ENCODE assay signal across 8 cellular contexts in the genomic region with DNA sequence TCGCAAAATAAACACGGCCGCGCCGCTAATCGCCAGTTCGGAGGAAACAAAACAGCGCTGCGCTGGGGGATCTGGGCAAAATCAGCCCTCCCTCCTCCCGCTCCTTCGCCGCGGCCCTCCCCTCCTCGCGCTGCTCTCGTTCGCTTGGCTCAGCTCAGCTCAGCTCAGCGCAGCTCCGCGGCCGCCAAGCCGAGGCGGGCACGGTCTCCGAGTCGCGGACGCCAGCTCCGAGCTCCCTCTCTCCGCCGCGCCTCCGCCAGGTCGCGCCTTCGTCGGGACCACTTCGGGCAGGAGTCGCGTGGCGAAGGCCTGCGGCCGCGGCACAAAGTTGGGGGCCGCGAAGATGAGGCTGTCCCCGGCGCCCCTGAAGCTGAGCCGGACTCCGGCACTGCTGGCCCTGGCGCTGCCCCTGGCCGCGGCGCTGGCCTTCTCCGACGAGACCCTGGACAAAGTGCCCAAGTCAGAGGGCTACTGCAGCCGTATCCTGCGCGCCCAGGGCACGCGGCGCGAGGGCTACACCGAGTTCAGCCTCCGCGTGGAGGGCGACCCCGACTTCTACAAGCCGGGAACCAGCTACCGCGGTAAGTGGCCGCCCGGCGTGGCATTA. TPM values are rescaled to one million over a fixed set of nuclear protein-coding genes. Genes with fewer than 3 reads are reported as not detected.
DNase-seq lines count a peak whose midpoint lies in the region; ATAC-seq and TF ChIP-seq lines count a peak whose summit lies in the region.

Gene SPON1 (plus strand): TSS at position 162 of the 607 bp plus-strand sequence. CDS start 182 bp downstream, at position 344.

- TF ChIP-seq POLR2A in IMR-90 (IDR thresholded peaks at IDR 0.05; ENCODE audit: low read depth, low read length) (no peak), esophagus squamous epithelium (IDR thresholded peaks at IDR 0.05) (peak in 1 of 4 donors; percentile 27), tibial nerve (IDR thresholded peaks at IDR 0.05) (no peak)

- H2BK5ac ChIP-seq in IMR-90 (ENCODE audit: low read depth, low read length, poor library complexity, severe bottlenecking): no peak within 1 kb of the TSS

- no peaks in the 10 kb centered on the region for H3K36me3 Mint-ChIP-seq in nephron (ENCODE audit: low read depth)

- no peaks in the 10 kb centered on the region for H4K20me1 ChIP-seq in IMR-90 (ENCODE audit: insufficient read depth, low read length)

- H3K36me3 ChIP-seq in IMR-90 (ENCODE audit: control insufficient read depth, insufficient read depth, low read length): no peaks in the 10 kb centered on the region
- no peaks in the 10 kb centered on the region for H3K36me3 ChIP-seq in esophagus squamous epithelium
- no peaks in the 10 kb centered on the region for H3K36me3 ChIP-seq in tibial nerve

- no peak within 1 kb of the TSS for H2BK120ac ChIP-seq in IMR-90 (ENCODE audit: low read depth, low read length)

- peak within 1 kb of the TSS; percentile 74 for H2AFZ ChIP-seq in IMR-90 (replicated peaks; ENCODE audit: low read length, poor library complexity)

- H3K4me1 ChIP-seq in IMR-90 (ENCODE audit: control insufficient read depth, insufficient read depth, low read length): no peaks in the 10 kb centered on the region; the same call in 1 of the 2 replicates
- peaks cover 18 to 31% (median 24%) of the 10 kb centered on the region in 3 donors for H3K4me1 ChIP-seq in esophagus squamous epithelium
- H3K4me1 ChIP-seq in tibial nerve: peaks cover 0 to 25% (median 10%) of the 10 kb centered on the region in 4 donors

- peaks cover 3% of the 10 kb centered on the region for H3K9me3 Mint-ChIP-seq in nephron

- DNase-seq in IMR-90: peak; percentile 15
- DNase-seq in activated CD8-positive, alpha-beta memory T cell treated with anti-CD3 and anti-CD28 coated beads, Interleukin-2, amount 50 U/mL, for 4 hours: peak; percentile 43
- no peak for DNase-seq in esophagus squamous epithelium (lab: John Stamatoyannopoulos, UW)
- DNase-seq in tibial nerve (ENCODE audit: low spot score in 2 of 2): no peak
- no peak for DNase-seq in SIG-M5 (lab: John Stamatoyannopoulos, UW)

- H3K27ac ChIP-seq in IMR-90 (ENCODE audit: insufficient read depth, low read length) (no peak within 1 kb of the TSS), esophagus squamous epithelium (peak within 1 kb of the TSS; percentile 37 to 83 (median 68)), tibial nerve (peak within 1 kb of the TSS in 1 of 4 donors; percentile 51)

- in situ Hi-C loops in IMR-90 (cut with MboI; ENCODE audit: low sequenced_read_pairs): loop anchor here (5.0 kb wide), 1 partner anchor 185 kb away; no protein-coding TSS in a partner anchor

- intact Hi-C loops in IMR-90 (cut with micrococcal nuclease) (no loop called here), esophagus squamous epithelium (cut with DNase I) (loop anchor here (5.0 kb wide), 1 partner anchor 185 kb away; no protein-coding TSS in a partner anchor)

- no peak within 1 kb of the TSS for H4K8ac ChIP-seq in IMR-90 (ENCODE audit: low read depth in 2 of 2, low read length in 2 of 2)

- TF ChIP-seq EP300 in tibial nerve (IDR thresholded peaks at IDR 0.05): no peak

- no peak within 1 kb of the TSS for H3K56ac ChIP-seq in IMR-90 (ENCODE audit: extremely low read depth, insufficient read depth, low read length)

- POLR2A ChIA-PET in IMR-90 (lab: Charles Lee; ENCODE audit: unreplicated experiment): no interaction called here

- no peak within 1 kb of the TSS for H2BK15ac ChIP-seq in IMR-90 (ENCODE audit: low read depth, low read length)

- no peak within 1 kb of the TSS for H3K4ac ChIP-seq in IMR-90 (ENCODE audit: low read depth, low read length)

- H3K27me3 Mint-ChIP-seq in nephron (ENCODE audit: low read depth): peaks cover 84% of the 10 kb centered on the region

- no peak within 1 kb of the TSS for H2BK20ac ChIP-seq in IMR-90 (ENCODE audit: low read depth, low read length)

- dilution Hi-C loops in IMR-90 (cut with HindIII; ENCODE audit: low sequenced_read_pairs, unreplicated experiment): no loop called here

- 1% methylated on average over 34 of the region's 74 CpGs; no CpG with 5 or more reads in 1 of the 2 experiments for WGBS in IMR-90 (ENCODE audit: extremely low coverage in 2 of 2, insufficient read length in 1 of 2), 2 experiments
- 0 to 1% methylated on average over 5 to 16 of the region's 74 CpGs for WGBS in esophagus squamous epithelium, 2 donors
- 1% methylated on average over 22 to 33 of the region's 74 CpGs for WGBS in tibial nerve, 2 donors

- H3K4me2 ChIP-seq in IMR-90 (ENCODE audit: low read depth, low read length): peak within 1 kb of the TSS; percentile 51; the same call in 1 of the 2 replicates

- ATAC-seq in IMR-90 (ENCODE audit: low read depth) (peak; percentile 78), HG03469 (IDR thresholded peaks at IDR 0.05; ENCODE audit: unreplicated experiment) (no peak), GM19324 (IDR thresholded peaks at IDR 0.05; ENCODE audit: low FRiP score, unreplicated experiment) (no peak)

- H2AK5ac ChIP-seq in IMR-90 (ENCODE audit: low read depth, low read length): no peak within 1 kb of the TSS

- TF ChIP-seq RAD21 in IMR-90 (IDR thresholded peaks at IDR 0.05; ENCODE audit: low read length): no peak

- TF ChIP-seq CTCF in IMR-90 (conservative IDR thresholded peaks at IDR 0.05; ENCODE audit: low read depth, low read length): no peak
- no peak for TF ChIP-seq CTCF in esophagus squamous epithelium (IDR thresholded peaks at IDR 0.05)
- no peak for TF ChIP-seq CTCF in nephron (IDR thresholded peaks at IDR 0.05; ENCODE audit: unreplicated experiment in 3 of 3)
- TF ChIP-seq CTCF in tibial nerve (IDR thresholded peaks at IDR 0.05): no peak

- H2AK9ac ChIP-seq in IMR-90 (replicated peaks; ENCODE audit: low read depth, low read length, poor library complexity): no peak within 1 kb of the TSS

- peak within 1 kb of the TSS; percentile 49 to 64 (median 60) for H3K27ac Mint-ChIP-seq in nephron

- H3K4me3 ChIP-seq in IMR-90 (ENCODE audit: insufficient read depth, low read depth, low read length) (peak within 1 kb of the TSS; percentile 16; the same call in 1 of the 2 replicates), esophagus squamous epithelium (peak within 1 kb of the TSS; percentile 17 to 67 (median 39)), tibial nerve (peak within 1 kb of the TSS; percentile 11 to 42 (median 26))

- H3K9me3 ChIP-seq in IMR-90 (ENCODE audit: control insufficient read depth, insufficient read depth, low read length) (no peaks in the 10 kb centered on the region), esophagus squamous epithelium (no peaks in the 10 kb centered on the region), tibial nerve (no peaks in the 10 kb centered on the region)

- no peak within 1 kb of the TSS for H3K14ac ChIP-seq in IMR-90 (replicated peaks; ENCODE audit: low read depth, low read length)

- BruUV-seq in IMR-90 (replicated peaks; lab: Mats Ljungman, UMichigan): no TSS peak

- peaks cover 83% of the 10 kb centered on the region for H3K27me3 ChIP-seq in IMR-90 (ENCODE audit: control insufficient read depth, insufficient read depth, low read length)
- peaks cover 7 to 78% (median 18%) of the 10 kb centered on the region in 4 donors for H3K27me3 ChIP-seq in esophagus squamous epithelium
- peaks cover 0 to 49% of the 10 kb centered on the region in 2 donors for H3K27me3 ChIP-seq in tibial nerve

- H3K4me3 Mint-ChIP-seq in nephron: peak within 1 kb of the TSS; percentile 81 to 89 (median 88)

- H3K9ac ChIP-seq in IMR-90 (ENCODE audit: low read depth, low read length): no peak within 1 kb of the TSS

- CTCF ChIA-PET in IMR-90 (lab: Yijun Ruan, JAX): no interaction called here

- H3K9me1 ChIP-seq in IMR-90 (ENCODE audit: insufficient read depth, low read length): no peaks in the 10 kb centered on the region

- H3K4me1 Mint-ChIP-seq in nephron: peaks cover 31% of the 10 kb centered on the region

- H4K5ac ChIP-seq in IMR-90 (ENCODE audit: low read depth, low read length): no peak within 1 kb of the TSS

- H3K18ac ChIP-seq in IMR-90 (ENCODE audit: low read depth, low read length): no peak within 1 kb of the TSS

- H4K91ac ChIP-seq in IMR-90 (ENCODE audit: insufficient read depth, low read depth, low read length): no peak within 1 kb of the TSS

- no peak within 1 kb of the TSS for H3K23ac ChIP-seq in IMR-90 (ENCODE audit: low read depth, low read length)

- no peaks in the 10 kb centered on the region for H3K79me1 ChIP-seq in IMR-90 (ENCODE audit: low read depth in 1 of 2, low read length in 2 of 2)

TF ChIP-seq in IMR-90, 13 proteins besides CTCF, POLR2A, EP300 and RAD21 (continues in another document):
- no peak for TF ChIP-seq MXI1 (IDR thresholded peaks at IDR 0.05; ENCODE audit: borderline replicate concordance, low read depth, low read length)
- no peak for TF ChIP-seq SMC3 (IDR thresholded peaks at IDR 0.05; ENCODE audit: low read depth, low read length)
- no peak for TF ChIP-seq RCOR1 (IDR thresholded peaks at IDR 0.05; ENCODE audit: insufficient replicate concordance, low read length)
- TF ChIP-seq, protein P1, sequence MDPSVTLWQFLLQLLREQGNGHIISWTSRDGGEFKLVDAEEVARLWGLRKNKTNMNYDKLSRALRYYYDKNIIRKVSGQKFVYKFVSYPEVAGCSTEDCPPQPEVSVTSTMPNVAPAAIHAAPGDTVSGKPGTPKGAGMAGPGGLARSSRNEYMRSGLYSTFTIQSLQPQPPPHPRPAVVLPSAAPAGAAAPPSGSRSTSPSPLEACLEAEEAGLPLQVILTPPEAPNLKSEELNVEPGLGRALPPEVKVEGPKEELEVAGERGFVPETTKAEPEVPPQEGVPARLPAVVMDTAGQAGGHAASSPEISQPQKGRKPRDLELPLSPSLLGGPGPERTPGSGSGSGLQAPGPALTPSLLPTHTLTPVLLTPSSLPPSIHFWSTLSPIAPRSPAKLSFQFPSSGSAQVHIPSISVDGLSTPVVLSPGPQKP (IDR thresholded peaks at IDR 0.05; ENCODE audit: borderline replicate concordance, low read depth, low read length): no peak
- no peak for TF ChIP-seq MAZ (IDR thresholded peaks at IDR 0.05; ENCODE audit: borderline replicate concordance, low read depth, low read length)
- no peak for TF ChIP-seq RFX5 (IDR thresholded peaks at IDR 0.05; ENCODE audit: low read depth, low read length)
- no peak for TF ChIP-seq CEBPB (IDR thresholded peaks at IDR 0.05; ENCODE audit: low read depth, low read length)
- TF ChIP-seq BHLHE40 (IDR thresholded peaks at IDR 0.05; ENCODE audit: low read depth, low read length): no peak
- no peak for TF ChIP-seq NFE2L2 (IDR thresholded peaks at IDR 0.05; ENCODE audit: low read depth, low read length)
- no peak for TF ChIP-seq CHD1 (IDR thresholded peaks at IDR 0.05; ENCODE audit: low read depth, low read length)
- TF ChIP-seq FOS (IDR thresholded peaks at IDR 0.05; ENCODE audit: low read depth, low read length): no peak
- no peak for TF ChIP-seq MAFK (IDR thresholded peaks at IDR 0.05; ENCODE audit: low read depth, low read length)

RNA-seq across cellular contexts. Expression of gene SPON1, which starts in this region (rescaled TPM):
- total RNA-seq in IMR-90 (2012; rRNA removed) (0.56 and 0.72 TPM in 2 replicates), esophagus squamous epithelium (10 to 100 TPM in 1 of 4 donors, 1 to 10 TPM in 3; 1.6 to 44.4 (median 6.5) TPM), tibial nerve (10 to 100 TPM; 13.5 to 33.9 (median 30.2) TPM)
- polyA plus RNA-seq in IMR-90 (2012; rRNA removed): 0.62 and 0.77 TPM in 2 replicates
- 0.16 and 0.42 TPM in 2 replicates for polyA plus RNA-seq in IMR-90 (2012; cell fraction: cytosol; rRNA removed)
- polyA plus RNA-seq in IMR-90 (2012; cell fraction: nucleus; rRNA removed; ENCODE audit: low replicate concordance): 0.28 and 0.37 TPM in 2 replicates

Comparison
In these comparisons a context has a peak if more than half of its experiments do, and no peak if none do; other contexts are left out.
1. Peak in DNase-seq, ATAC-seq, H3K4me3 ChIP-seq and H3K4me2 ChIP-seq in IMR-90; RNA of the gene not detected or under 1 TPM.